ENCODE assay signal across 27 cellular contexts in the genomic region with DNA sequence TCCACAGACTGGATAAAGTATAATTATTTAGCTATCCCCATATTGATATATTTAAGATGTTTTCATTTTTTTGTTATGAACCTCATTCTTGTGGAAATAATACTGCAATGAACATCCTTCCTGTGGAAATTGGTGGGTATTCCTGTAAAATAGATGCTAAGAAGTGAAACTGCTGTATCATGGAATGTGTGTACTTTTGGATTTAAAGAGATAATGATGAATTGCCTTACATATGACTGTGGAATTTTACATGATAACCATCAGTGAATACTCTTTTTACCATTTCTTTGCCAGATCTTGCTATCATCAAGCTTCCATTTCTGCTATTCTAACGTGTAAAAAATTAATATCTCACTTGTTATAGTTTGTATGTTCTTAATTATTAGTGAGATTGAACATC.
"Had no signal": no experiment of that assay in that cellular context is flagged by ENCODE, and none has a peak within 500 bp of the region (broad histone marks: within the 10 kb centered on the region; RNA-seq: fewer than 3 reads in every experiment).

No MANE protein-coding gene starts in this region.

- H3K27ac ChIP-seq: epithelial cell of prostate, heart right ventricle, lower lobe of right lung, pancreas, right lobe of liver, stomach, thyroid gland, vagina had no signal

- H3K9me3 ChIP-seq: heart right ventricle, lower lobe of right lung, pancreas, right lobe of liver, stomach, thyroid gland, vagina had no signal

- ATAC-seq: effector memory CD8-positive, alpha-beta T cell; esophagus mucosa; heart right ventricle; left colon; left ventricle myocardium superior; lower lobe of right lung; natural killer cell; pancreas; right lobe of liver; stimulated activated effector memory CD8-positive, alpha-beta T cell treated with anti-CD3 and anti-CD28 coated beads, Interleukin-12 subunit alpha, Interleukin-12 subunit beta, amount 100 ng/mL, for 72 hours had no signal

- H3K4me1 ChIP-seq: heart right ventricle, lower lobe of right lung, pancreas, right lobe of liver, stomach, thyroid gland, vagina had no signal

- H3K4me3 ChIP-seq: heart right ventricle, lower lobe of right lung, pancreas, right lobe of liver, stomach, thyroid gland, vagina had no signal

- H3K36me3 ChIP-seq: heart right ventricle, lower lobe of right lung, pancreas, right lobe of liver, stomach, thyroid gland, vagina had no signal

- H3K27me3 ChIP-seq: heart right ventricle, pancreas, right lobe of liver, stomach, thyroid gland, vagina had no signal

- DNase-seq: cortex of kidney; effector memory CD8-positive, alpha-beta T cell; foreskin melanocyte; glutamatergic neuron; heart right ventricle; hippocampal formation; islet precursor cell; kidney glomerular epithelial cell; left colon; left ventricle myocardium superior; lower lobe of right lung; natural killer cell; pancreas; retina; right lobe of liver; small intestine; stimulated activated CD4-positive, alpha-beta T cell treated with anti-CD3 and anti-CD28 coated beads, Interleukin-12 subunit alpha, Interleukin-12 subunit beta, amount 100 ng/mL, for 4 hours; stimulated activated CD4-positive, alpha-beta T cell treated with anti-CD3 and anti-CD28 coated beads, Interleukin-1b, Interleukin-23, amount 100 ng/mL, for 48 hours; stimulated activated CD4-positive, alpha-beta T cell treated with anti-CD3 and anti-CD28 coated beads, Interleukin-4, amount 100 ng/mL, for 1 hour; stimulated activated naive CD4-positive, alpha-beta T cell treated with Interleukin-2 at 50 U/mL for 16 hours; stomach; thyroid gland; trophoblast cell had no signal
